19 cellular contexts compared by ENCODE assay signal in the genomic region with DNA sequence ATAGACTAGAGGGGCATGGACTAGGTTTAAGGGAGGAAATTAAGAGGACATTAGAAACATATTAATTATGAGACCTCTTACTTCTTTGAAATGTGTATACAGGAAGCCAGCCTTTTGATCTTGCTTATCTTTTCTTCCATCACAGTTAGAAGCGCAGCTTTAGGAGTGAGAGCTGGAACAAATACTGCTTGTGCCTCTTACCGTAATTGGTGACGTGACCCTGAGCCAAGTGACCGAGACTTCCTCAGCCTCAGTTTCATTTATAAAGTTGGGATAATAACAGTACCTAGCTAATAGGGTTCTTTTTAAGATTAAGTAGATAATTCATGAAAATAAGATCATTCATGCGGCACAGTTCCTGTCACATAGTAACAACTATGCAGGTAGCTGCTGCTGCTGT. TPM values are rescaled to one million over a fixed set of nuclear protein-coding genes. Genes with fewer than 3 reads are reported as not detected.
DNase-seq lines count a peak whose midpoint lies in the region; TF ChIP-seq lines count a peak whose summit lies in the region.
"Had no signal": no experiment of that assay in that cellular context is flagged by ENCODE, and none has a peak within 500 bp of the region (broad histone marks: within the 10 kb centered on the region; RNA-seq: fewer than 3 reads in every experiment).

No MANE protein-coding gene starts in this region.

- DNase-seq in HT-29 (ENCODE audit: low spot score): peak; percentile 35
- DNase-seq in mesothelial cell of epicardium (ENCODE audit: low spot score in 2 of 2, unreplicated experiment in 2 of 2): no peak
- DNase-seq in sigmoid colon: no peak
- no peak for DNase-seq in suprapubic skin (ENCODE audit: low spot score in 2 of 2)
- DNase-seq in HAP-1 (ENCODE audit: low spot score in 2 of 2): no peak
- no peak for DNase-seq in erythroblast (lab: John Stamatoyannopoulos, UW)
- DNase-seq in C1 segment of cervical spinal cord (lab: John Stamatoyannopoulos, UW): no peak
- DNase-seq: 8988T; ACHN; AML-193; BE2C; CD4-positive, alpha-beta memory T cell; COR-L47; DMS153; DND-41; GOT3; HCEC 1CT had no signal

- H3K4me1 ChIP-seq in sigmoid colon (peaks cover 0 to 9% (median 2%) of the 10 kb centered on the region in 4 donors), suprapubic skin (no peaks in the 10 kb centered on the region), HAP-1 (peaks cover 27% of the 10 kb centered on the region)
- H3K4me1 ChIP-seq: A549; BE2C; BLaER1 treated with 17β-estradiol and CSF1 and Interleukin-3, amounts not matched to agents 10 nM and 100 nM had no signal

- TF ChIP-seq CTCF in mesothelial cell of epicardium (IDR thresholded peaks at IDR 0.05; ENCODE audit: unreplicated experiment) (no peak), sigmoid colon (IDR thresholded peaks at IDR 0.05) (no peak), suprapubic skin (IDR thresholded peaks at IDR 0.05) (no peak)

- in situ Hi-C loops in HAP-1 (cut with MboI; ENCODE audit: low sequenced_read_pairs): no loop called here

- no peaks in the 10 kb centered on the region for H3K9me3 Mint-ChIP-seq in mesothelial cell of epicardium

- no peaks in the 10 kb centered on the region for H3K27me3 Mint-ChIP-seq in mesothelial cell of epicardium (ENCODE audit: low read depth)

- no peak overlapping the region for H3K4me3 Mint-ChIP-seq in mesothelial cell of epicardium

- TF ChIP-seq EP300 in sigmoid colon (IDR thresholded peaks at IDR 0.05) (no peak), suprapubic skin (IDR thresholded peaks at IDR 0.05) (no peak)

- H3K36me3 ChIP-seq in sigmoid colon: no peaks in the 10 kb centered on the region
- H3K36me3 ChIP-seq in suprapubic skin: no peaks in the 10 kb centered on the region
- no peaks in the 10 kb centered on the region; the same call in 1 of the 2 replicates for H3K36me3 ChIP-seq in HAP-1 (replicated peaks)
- H3K36me3 ChIP-seq: BE2C; BLaER1 treated with 17β-estradiol and CSF1 and Interleukin-3, amounts not matched to agents 10 nM and 100 nM had no signal

- WGBS in sigmoid colon, 2 donors: 81 to 86% methylated on average over 5 of the region's 5 CpGs
- 55% methylated on average over 5 of the region's 5 CpGs for WGBS in suprapubic skin

- peaks cover 65% of the 10 kb centered on the region for H3K4me1 Mint-ChIP-seq in mesothelial cell of epicardium

- H3K36me3 Mint-ChIP-seq in mesothelial cell of epicardium: peaks cover 5% of the 10 kb centered on the region
- H3K36me3 Mint-ChIP-seq: CD4-positive, alpha-beta memory T cell had no signal

- intact Hi-C loops in sigmoid colon (cut with DNase I): no loop called here

- peak overlapping the region in 3 of 4 donors; percentile 40 to 70 (median 50) for H3K27ac ChIP-seq in sigmoid colon
- H3K27ac ChIP-seq in suprapubic skin: no peak overlapping the region
- H3K27ac ChIP-seq: A549; BLaER1 treated with 17β-estradiol and CSF1 and Interleukin-3, amounts not matched to agents 10 nM and 100 nM had no signal

- H3K9me3 ChIP-seq in sigmoid colon (no peaks in the 10 kb centered on the region), suprapubic skin (no peaks in the 10 kb centered on the region), HAP-1 (no peaks in the 10 kb centered on the region)
- H3K9me3 ChIP-seq: A549; BE2C; BLaER1 treated with 17β-estradiol and CSF1 and Interleukin-3, amounts not matched to agents 10 nM and 100 nM had no signal

- TF ChIP-seq POLR2A in sigmoid colon (IDR thresholded peaks at IDR 0.05): no peak
- no peak for TF ChIP-seq POLR2A in suprapubic skin (IDR thresholded peaks at IDR 0.05)
- TF ChIP-seq POLR2A in erythroblast (IDR thresholded peaks at IDR 0.05; ENCODE audit: low read length): no peak

- H3K27ac Mint-ChIP-seq in mesothelial cell of epicardium: peak overlapping the region; percentile 56
- H3K27ac Mint-ChIP-seq: CD4-positive, alpha-beta memory T cell had no signal

- H3K4me3 ChIP-seq in sigmoid colon (peak overlapping the region in 2 of 4 donors; percentile 29 to 30), suprapubic skin (no peak overlapping the region), HAP-1 (no peak overlapping the region)
- H3K4me3 ChIP-seq: A549; BLaER1 treated with 17β-estradiol and CSF1 and Interleukin-3, amounts not matched to agents 10 nM and 100 nM had no signal

- no peaks in the 10 kb centered on the region for H3K27me3 ChIP-seq in sigmoid colon
- H3K27me3 ChIP-seq in suprapubic skin: no peaks in the 10 kb centered on the region
- no peaks in the 10 kb centered on the region for H3K27me3 ChIP-seq in HAP-1 (ENCODE audit: low read depth)
- H3K27me3 ChIP-seq: BLaER1 treated with 17β-estradiol and CSF1 and Interleukin-3, amounts not matched to agents 10 nM and 100 nM had no signal

RNA-seq across cellular contexts. Expression of gene FREM2, which starts 18.5 kb away (rescaled TPM):
- total RNA-seq in HT-29 (2014; rRNA removed; shearing (Covaris generic)): 3.5 and 11.8 TPM in 2 replicates
- total RNA-seq in mesothelial cell of epicardium (82.9 to 83.5 TPM (median 83.1 TPM) in 3 replicates), sigmoid colon (1 to 10 TPM; 2.1 to 8.2 (median 7.1) TPM), suprapubic skin (1 to 10 TPM in 2 of 4 donors, under 1 TPM in 2; 0.72 to 3.1 (median 1.5) TPM)
- polyA plus RNA-seq in sigmoid colon: under 1 TPM; under 0.01 to 0.16 (median under 0.01) TPM
- total RNA-seq: CD4-positive, alpha-beta memory T cell had no signal
- polyA plus RNA-seq: A549; CD4-positive, alpha-beta memory T cell had no signal
